Comparison of ENCODE assay signal across 21 cellular contexts in the genomic region with DNA sequence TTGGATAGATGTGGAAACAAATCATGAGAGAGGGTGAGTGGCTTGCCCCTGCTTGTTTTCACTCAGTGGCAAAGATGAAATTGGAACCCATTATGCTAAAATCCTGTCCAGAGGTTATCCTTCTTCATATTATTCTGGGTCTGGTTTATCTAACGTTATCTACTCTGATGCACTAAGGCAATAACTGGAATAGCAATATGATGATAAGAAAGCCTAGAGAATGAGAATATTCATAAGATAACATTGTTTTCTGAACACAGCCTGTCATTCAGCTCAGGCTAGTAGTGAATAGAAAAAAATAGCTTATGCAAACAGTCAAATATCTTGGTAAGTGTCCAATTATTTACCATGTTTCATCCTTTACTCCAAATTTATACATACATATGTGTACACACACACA.
A peak's percentile ranks its signal among the peaks of the same experiment; 100 is the strongest.
DNase-seq lines count a peak whose midpoint lies in the region; ATAC-seq, FAIRE-seq and TF ChIP-seq lines count a peak whose summit lies in the region.
"Had no signal": no experiment of that assay in that cellular context is flagged by ENCODE, and none has a peak within 500 bp of the region (broad histone marks: within the 10 kb centered on the region; RNA-seq: fewer than 3 reads in every experiment).

No MANE protein-coding gene starts in this region.

- H3K9ac ChIP-seq in astrocyte (ENCODE audit: low read length), result no peak overlapping the region
- H3K9ac ChIP-seq: BLaER1 treated with 17β-estradiol and CSF1 and Interleukin-3, amounts not matched to agents 10 nM and 100 nM; GM23248 had no signal

- intact Hi-C loops in right cardiac atrium (cut with DNase I), result no loop called here
- intact Hi-C loops in Right ventricle myocardium superior (cut with DNase I), result no loop called here

- no peak overlapping the region for H3K27ac ChIP-seq in right cardiac atrium (ENCODE audit: low read length)
- no peak overlapping the region for H3K27ac ChIP-seq in astrocyte (ENCODE audit: low read depth, low read length)
- H3K27ac ChIP-seq: BLaER1 treated with 17β-estradiol and CSF1 and Interleukin-3, amounts not matched to agents 10 nM and 100 nM; GM23248 had no signal

- H3K4me1 ChIP-seq in right cardiac atrium (ENCODE audit: control insufficient read depth, insufficient read depth, low read length) (peaks cover 4% of the 10 kb centered on the region), astrocyte (ENCODE audit: insufficient read depth, low read length) (no peaks in the 10 kb centered on the region)
- H3K4me1 ChIP-seq: BLaER1 treated with 17β-estradiol and CSF1 and Interleukin-3, amounts not matched to agents 10 nM and 100 nM; HAP-1 had no signal

- TF ChIP-seq CTCF in astrocyte (IDR thresholded peaks at IDR 0.05; ENCODE audit: insufficient read depth, low read depth, low read length) (no peak), fibroblast of the aortic adventitia (IDR thresholded peaks at IDR 0.05; ENCODE audit: insufficient read depth, low read length) (no peak)

- H4K20me1 ChIP-seq in astrocyte (ENCODE audit: insufficient read depth, low read length), result no peaks in the 10 kb centered on the region
- H4K20me1 ChIP-seq: BLaER1 treated with 17β-estradiol and CSF1 and Interleukin-3, amounts not matched to agents 10 nM and 100 nM had no signal

- no peak for DNase-seq in right cardiac atrium
- no peak for DNase-seq in Right ventricle myocardium superior
- DNase-seq in astrocyte (ENCODE audit: low read depth), result peak; percentile 28
- peak; percentile 92 for DNase-seq in fibroblast of the aortic adventitia (ENCODE audit: low read depth)
- no peak for DNase-seq in UCSD-AML1 (lab: John Stamatoyannopoulos, UW; ENCODE audit: unreplicated experiment)
- no peak for DNase-seq in DMS53 treated with DMSO at 0.1 percent for 48 hours (lab: John Stamatoyannopoulos, UW; ENCODE audit: unreplicated experiment)
- DNase-seq: 8988T; CD8-positive, alpha-beta T cell; COR-L47; DMS 273 treated with DMSO at 0.1 percent for 48 hours; DMS53; GM23248 had no signal

- H3K9me3 Mint-ChIP-seq in astrocyte (ENCODE audit: unreplicated experiment), result no peaks in the 10 kb centered on the region
- H3K9me3 Mint-ChIP-seq: CD8-positive, alpha-beta T cell had no signal

- H3K4me2 ChIP-seq in astrocyte (ENCODE audit: low read length), result no peak overlapping the region
- H3K4me2 ChIP-seq: BLaER1 treated with 17β-estradiol and CSF1 and Interleukin-3, amounts not matched to agents 10 nM and 100 nM had no signal

- H3K79me2 ChIP-seq in astrocyte (ENCODE audit: insufficient read depth, low read length), result no peaks in the 10 kb centered on the region

- H2AFZ ChIP-seq in astrocyte (ENCODE audit: low read depth, low read length), result no peak overlapping the region
- H2AFZ ChIP-seq: GM23248 had no signal

- H3K27me3 ChIP-seq in right cardiac atrium (ENCODE audit: control insufficient read depth, insufficient read depth) (no peaks in the 10 kb centered on the region), astrocyte (ENCODE audit: insufficient read depth, low read length) (no peaks in the 10 kb centered on the region)
- H3K27me3 ChIP-seq: BLaER1 treated with 17β-estradiol and CSF1 and Interleukin-3, amounts not matched to agents 10 nM and 100 nM had no signal

- no peaks in the 10 kb centered on the region for H3K36me3 ChIP-seq in astrocyte (ENCODE audit: insufficient read depth, low read length)
- H3K36me3 ChIP-seq: BLaER1 treated with 17β-estradiol and CSF1 and Interleukin-3, amounts not matched to agents 10 nM and 100 nM; HAP-1 had no signal

- WGBS in right cardiac atrium, result 11% methylated on average over 1 of the region's 1 CpG

- H3K4me3 ChIP-seq in right cardiac atrium (ENCODE audit: low read length) (no peak overlapping the region), astrocyte (ENCODE audit: insufficient read depth, low read depth, low read length) (no peak overlapping the region), fibroblast of the aortic adventitia (ENCODE audit: low read depth, low read length) (no peak overlapping the region)
- H3K4me3 ChIP-seq: BLaER1 treated with 17β-estradiol and CSF1 and Interleukin-3, amounts not matched to agents 10 nM and 100 nM; GM23248; HAP-1 had no signal

- no peaks in the 10 kb centered on the region for H3K27me3 Mint-ChIP-seq in astrocyte (ENCODE audit: low read depth, unreplicated experiment)
- H3K27me3 Mint-ChIP-seq: IgD-negative memory B cell had no signal

- H3K36me3 Mint-ChIP-seq in astrocyte (ENCODE audit: low read depth, unreplicated experiment), result no peaks in the 10 kb centered on the region
- H3K36me3 Mint-ChIP-seq: CD8-positive, alpha-beta T cell; IgD-negative memory B cell had no signal

- no peak overlapping the region for H3K4me3 Mint-ChIP-seq in astrocyte (ENCODE audit: unreplicated experiment)
- H3K4me3 Mint-ChIP-seq: B cell; CD8-positive, alpha-beta T cell; IgD-negative memory B cell had no signal

- no peak for FAIRE-seq in astrocyte (lab: Jason Lieb, UNC)
- FAIRE-seq: G401.6, GM12891, GM19239, HepG2 had no signal

- H3K9me3 ChIP-seq in right cardiac atrium (ENCODE audit: control insufficient read depth, low read length), result no peaks in the 10 kb centered on the region
- no peaks in the 10 kb centered on the region for H3K9me3 ChIP-seq in astrocyte (ENCODE audit: insufficient read depth, low read depth, low read length)
- H3K9me3 ChIP-seq: BLaER1 treated with 17β-estradiol and CSF1 and Interleukin-3, amounts not matched to agents 10 nM and 100 nM; HAP-1 had no signal

- peak; percentile 23 to 41 for ATAC-seq in right cardiac atrium
- no peak for ATAC-seq in Right ventricle myocardium superior (ENCODE audit: poor library complexity)
- ATAC-seq in GM21447 (IDR thresholded peaks at IDR 0.05; ENCODE audit: unreplicated experiment), result no peak
- ATAC-seq: CD8-positive, alpha-beta T cell; HepG2 had no signal

- H3K27ac Mint-ChIP-seq in astrocyte (ENCODE audit: unreplicated experiment), result no peak overlapping the region
- H3K27ac Mint-ChIP-seq: B cell; CD8-positive, alpha-beta T cell; IgD-negative memory B cell had no signal

- peaks cover 6% of the 10 kb centered on the region for H3K4me1 Mint-ChIP-seq in astrocyte (ENCODE audit: low read depth, unreplicated experiment)
- H3K4me1 Mint-ChIP-seq: B cell, IgD-negative memory B cell had no signal

Comparison
In these comparisons a context has a peak if more than half of its experiments do, and no peak if none do; other contexts are left out.
1. ATAC-seq: peak in right cardiac atrium (2 of 2); none in Right ventricle myocardium superior (single experiment) and GM21447 (single experiment).
2. DNase-seq: peak in astrocyte (single experiment) and fibroblast of the aortic adventitia (single experiment); none in right cardiac atrium (0 of 3), Right ventricle myocardium superior (single experiment), UCSD-AML1 (single experiment) and DMS53 treated with DMSO at 0.1 percent for 48 hours (single experiment).